9 cellular contexts compared by ENCODE assay signal in the genomic region with DNA sequence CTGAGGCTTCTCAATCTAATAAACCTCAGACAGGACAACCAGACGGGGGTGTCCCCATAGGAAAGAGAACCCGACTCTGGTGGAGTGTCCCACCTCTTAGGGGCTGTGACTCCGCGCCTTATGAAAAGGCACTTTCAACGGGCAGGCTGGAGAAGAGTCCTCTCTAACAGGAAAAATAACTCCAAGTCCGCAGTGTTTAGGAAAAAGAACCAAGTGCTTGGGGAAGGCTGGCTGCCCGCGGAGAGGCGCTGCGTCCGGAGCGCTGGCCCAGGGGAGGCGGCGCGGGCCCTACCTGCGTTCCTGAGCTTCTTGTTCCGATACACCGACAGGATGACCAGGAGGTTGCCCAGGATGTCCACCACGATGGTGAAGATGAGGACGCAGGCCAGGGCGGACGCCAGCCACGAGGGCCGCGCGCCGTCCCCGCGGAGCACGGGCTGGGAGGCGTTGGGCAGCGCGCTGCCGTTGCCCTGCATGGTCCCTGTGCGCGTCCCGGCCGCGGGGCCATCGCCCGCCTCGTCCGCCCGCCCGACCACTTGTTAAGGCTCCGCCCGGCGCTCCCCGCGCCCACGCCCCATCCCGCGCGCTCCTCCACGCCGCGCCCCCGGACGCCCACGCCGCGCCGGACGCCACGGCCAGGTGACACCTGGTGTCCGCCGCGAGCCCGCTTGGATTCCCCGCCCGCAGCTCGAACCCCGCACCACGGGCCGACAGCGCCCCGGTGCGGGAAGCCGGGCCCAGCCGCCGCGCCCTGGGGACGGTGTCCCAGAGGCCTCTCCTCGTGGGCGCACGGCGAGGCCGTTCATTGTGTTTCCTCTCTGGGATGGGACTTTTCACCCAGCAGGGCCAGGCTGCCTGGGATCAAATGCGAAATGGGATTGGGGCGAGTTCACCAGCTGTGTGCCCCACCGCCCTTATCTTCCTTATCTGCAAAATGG. TPM values are rescaled to one million over a fixed set of nuclear protein-coding genes. Genes with fewer than 3 reads are reported as not detected.
DNase-seq lines count a peak whose midpoint lies in the region; ATAC-seq, FAIRE-seq and TF ChIP-seq lines count a peak whose summit lies in the region.
"Had no signal": no experiment of that assay in that cellular context is flagged by ENCODE, and none has a peak within 500 bp of the region (broad histone marks: within the 10 kb centered on the region; RNA-seq: fewer than 3 reads in every experiment).

A gene (minus strand): TSS at position 678 of the 938 bp plus-strand sequence. CDS start 202 bp downstream, at position 476.

- H3K9me3 ChIP-seq in keratinocyte (ENCODE audit: control insufficient read depth, low read depth, low read length) (no peaks in the 10 kb centered on the region), stomach smooth muscle (ENCODE audit: control insufficient read depth in 2 of 2, low read length in 2 of 2) (peaks cover 0 to 4% of the 10 kb centered on the region in 2 donors)

- peaks cover 6% of the 10 kb centered on the region for H3K4me1 ChIP-seq in keratinocyte (ENCODE audit: control insufficient read depth, extremely low read depth, insufficient read depth, low read length)
- peaks cover 5% of the 10 kb centered on the region for H3K4me1 ChIP-seq in stomach smooth muscle (ENCODE audit: control insufficient read depth, insufficient read depth, low read length)

- H3K4me3 Mint-ChIP-seq in HFFc6, result peak within 1 kb of the TSS; percentile 69
- H3K4me3 Mint-ChIP-seq: naive B cell; stimulated activated naive CD8-positive, alpha-beta T cell treated with anti-CD3 and anti-CD28 coated beads, Interleukin-15, Interleukin-2, amounts not matched to agents 100 ng/mL and 50 ng/mL, for 24 hours had no signal

- DNase-seq in HFFc6 (no peak), astrocyte of the cerebellum (ENCODE audit: low read depth) (no peak), keratinocyte (ENCODE audit: low read depth, low spot score) (no peak), NCI-H2081 (lab: John Stamatoyannopoulos, UW) (no peak), Kasumi-1 (lab: John Stamatoyannopoulos, UW) (no peak)
- DNase-seq: naive B cell had no signal

- H3K4me1 Mint-ChIP-seq in HFFc6 (ENCODE audit: low read depth), result peaks cover 31% of the 10 kb centered on the region
- H3K4me1 Mint-ChIP-seq: naive B cell had no signal

- no peaks in the 10 kb centered on the region for H3K9me1 ChIP-seq in keratinocyte (ENCODE audit: control insufficient read depth, extremely low read depth, insufficient read depth, low read length)

- H3K9ac ChIP-seq in keratinocyte (ENCODE audit: control insufficient read depth, extremely low read depth, insufficient read depth, low read length) (no peak within 1 kb of the TSS), stomach smooth muscle (ENCODE audit: low read length in 2 of 2) (no peak within 1 kb of the TSS)

- no peaks in the 10 kb centered on the region for H3K36me3 ChIP-seq in keratinocyte (ENCODE audit: control insufficient read depth in 2 of 2, extremely low read depth in 1 of 2, insufficient read depth in 2 of 2, low read length in 2 of 2)
- no peaks in the 10 kb centered on the region for H3K36me3 ChIP-seq in stomach smooth muscle (ENCODE audit: control insufficient read depth in 2 of 2, insufficient read depth in 2 of 2, low read length in 2 of 2)

- in situ Hi-C loops in astrocyte of the cerebellum (cut with HindIII; ENCODE audit: low sequenced_read_pairs), result no loop called here

- no peak within 1 kb of the TSS for H3K27ac Mint-ChIP-seq in HFFc6
- H3K27ac Mint-ChIP-seq: naive B cell; stimulated activated naive CD8-positive, alpha-beta T cell treated with anti-CD3 and anti-CD28 coated beads, Interleukin-15, Interleukin-2, amounts not matched to agents 100 ng/mL and 50 ng/mL, for 24 hours had no signal

- peaks cover 10% of the 10 kb centered on the region for H3K27me3 ChIP-seq in keratinocyte (ENCODE audit: control insufficient read depth, extremely low read depth, insufficient read depth, low read length)
- peaks cover 23 to 24% of the 10 kb centered on the region in 2 donors for H3K27me3 ChIP-seq in stomach smooth muscle (ENCODE audit: control insufficient read depth in 1 of 2, insufficient read depth in 2 of 2, low read length in 2 of 2)

- no peak within 1 kb of the TSS for H3K27ac ChIP-seq in keratinocyte (ENCODE audit: control insufficient read depth, insufficient read depth, low read length)
- no peak within 1 kb of the TSS for H3K27ac ChIP-seq in stomach smooth muscle (ENCODE audit: low read length)

- H3K27me3 Mint-ChIP-seq in HFFc6 (ENCODE audit: insufficient read depth), result peaks cover 6% of the 10 kb centered on the region

- TF ChIP-seq CTCF in HFFc6 (IDR thresholded peaks at IDR 0.05) (no peak), astrocyte of the cerebellum (IDR thresholded peaks at IDR 0.05; ENCODE audit: low read depth, low read length, missing control alignments) (peak; percentile 0), keratinocyte (optimal IDR thresholded peaks at IDR 0.05 in 1 of 3, IDR thresholded peaks at IDR 0.05 in 1 of 3, conservative IDR thresholded peaks at IDR 0.05 in 1 of 3; ENCODE audit: extremely low read depth in 1 of 3, insufficient read depth in 2 of 3, low read length in 3 of 3) (peak in 1 of 3 experiments; percentile 25)

- dilution Hi-C loops in keratinocyte (cut with MboI; ENCODE audit: extremely low pct_ligation_motif_present, low sequenced_read_pairs), result loop anchor here (10.0 kb wide), 1 partner anchor 260 kb away; no protein-coding TSS in a partner anchor

- ATAC-seq in HG02970 (IDR thresholded peaks at IDR 0.05; ENCODE audit: low FRiP score, unreplicated experiment), result no peak

- H3K4me3 ChIP-seq in astrocyte of the cerebellum (ENCODE audit: low read depth, low read length), result peak within 1 kb of the TSS; percentile 43
- H3K4me3 ChIP-seq in keratinocyte (ENCODE audit: control insufficient read depth in 2 of 3, extremely low read depth in 1 of 3, insufficient read depth in 2 of 3, low read depth in 1 of 3, low read length in 3 of 3), result peak within 1 kb of the TSS; percentile 15 to 61 (median 54)
- peak within 1 kb of the TSS; percentile 49 to 52 for H3K4me3 ChIP-seq in stomach smooth muscle (ENCODE audit: low read length in 2 of 2)

- H4K20me1 ChIP-seq in keratinocyte (ENCODE audit: control insufficient read depth, extremely low read depth, insufficient read depth, low read length), result no peaks in the 10 kb centered on the region

- no peaks in the 10 kb centered on the region for H3K9me3 Mint-ChIP-seq in HFFc6

- peak within 1 kb of the TSS; percentile 89 for H3K4me2 ChIP-seq in keratinocyte (ENCODE audit: control insufficient read depth, extremely low read depth, insufficient read depth, low read depth, low read length)

- no peaks in the 10 kb centered on the region for H3K79me2 ChIP-seq in keratinocyte (ENCODE audit: control insufficient read depth, insufficient read depth, low read length)

- no peaks in the 10 kb centered on the region; the same call in 1 of the 2 replicates for H3K36me3 Mint-ChIP-seq in HFFc6 (ENCODE audit: low read depth)
- H3K36me3 Mint-ChIP-seq: naive B cell had no signal

- FAIRE-seq in keratinocyte (lab: Jason Lieb, UNC), result no peak

- peak within 1 kb of the TSS; percentile 74 for H2AFZ ChIP-seq in keratinocyte (ENCODE audit: control insufficient read depth, low read length)

RNA-seq across cellular contexts. Expression of the gene that starts here (rescaled TPM):
- not detected for total RNA-seq in HFFc6 (2021; fragmentation: NEBNext Ultra II Directional; extraction: Animal tissue kit (Norgen Biotek cat#: 25700))
- 0.06 to 0.12 TPM in 2 of 3 replicates, not detected in the other for polyA plus RNA-seq in keratinocyte
- not detected for polyA plus RNA-seq in keratinocyte (2011; ENCODE audit: low read depth)
- polyA plus RNA-seq in keratinocyte (2011; cell fraction: cytosol; rRNA removed), result not detected in 2 replicates
- 0.38 and 0.65 TPM in 2 replicates for polyA plus RNA-seq in keratinocyte (2011; cell fraction: nucleus; rRNA removed)
- polyA plus RNA-seq in keratinocyte (2012; ENCODE audit: low replicate concordance), result not detected in 2 replicates
- 0.16 to 0.82 TPM (median 0.36 TPM) in 3 replicates for polyA minus RNA-seq in keratinocyte
- not detected for polyA minus RNA-seq in keratinocyte (2011; cell fraction: cytosol; rRNA and poly(A)+ RNA removed)
- polyA minus RNA-seq in keratinocyte (2011; cell fraction: nucleus; rRNA and poly(A)+ RNA removed), result 2.6 and 6.1 TPM in 2 replicates
